Comparison of ENCODE assay signal across 25 cellular contexts in the genomic region with DNA sequence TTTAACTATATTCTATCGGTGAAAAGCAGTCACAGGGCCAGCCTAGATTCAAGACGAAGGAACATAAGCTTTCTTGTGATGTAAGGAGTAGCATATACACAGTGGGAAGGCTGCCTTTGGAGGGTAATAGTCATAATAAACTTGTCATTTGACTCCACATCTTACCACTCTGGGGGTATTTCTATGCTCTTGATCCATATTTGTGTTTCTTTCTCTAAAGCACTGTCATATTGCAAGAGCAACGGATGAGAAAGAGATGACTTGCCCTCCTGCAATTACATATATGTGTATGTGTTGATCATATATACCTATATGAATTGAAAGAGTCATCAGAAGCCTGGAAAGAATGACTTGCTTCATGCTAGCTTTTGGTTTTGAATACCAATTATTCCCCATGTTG.
"Had no signal": no experiment of that assay in that cellular context is flagged by ENCODE, and none has a peak within 500 bp of the region (broad histone marks: within the 10 kb centered on the region; RNA-seq: fewer than 3 reads in every experiment).

No MANE protein-coding gene starts in this region.

- DNase-seq: dermis blood vessel endothelial cell; dorsolateral prefrontal cortex; effector CD4-positive, alpha-beta T cell; effector memory CD4-positive, alpha-beta T cell; esophagus squamous epithelium; foreskin fibroblast; foreskin melanocyte; gastrocnemius medialis; glutamatergic neuron; head of caudate nucleus; heart right ventricle; hippocampal formation; left cardiac atrium; left lung; left ventricle myocardium superior; lower lobe of right lung; mesenchymal stem cell; mucosa of descending colon; naive B cell had no signal

- H3K4me1 Mint-ChIP-seq: naive B cell had no signal

- H3K27ac Mint-ChIP-seq: naive B cell had no signal

- FAIRE-seq: colon, endothelial cell of umbilical vein, islet of Langerhans, keratinocyte had no signal

- ATAC-seq: esophagus mucosa, gastrocnemius medialis, heart right ventricle, left cardiac atrium, left lung, left ventricle myocardium superior, lower lobe of right lung, mucosa of descending colon had no signal

- H3K27me3 Mint-ChIP-seq: naive B cell had no signal

- H3K36me3 Mint-ChIP-seq: mesothelial cell of epicardium had no signal

- H3K4me3 Mint-ChIP-seq: mesothelial cell of epicardium, naive B cell had no signal
